8 cellular contexts compared by ENCODE assay signal in genomic region chr19:3762130-3762473, GRCh38. TPM values are rescaled to one million over a fixed set of nuclear protein-coding genes. Genes with fewer than 3 reads are reported as not detected.
DNase-seq lines count a peak whose midpoint lies in the region; ATAC-seq and TF ChIP-seq lines count a peak whose summit lies in the region.

No MANE protein-coding gene starts in this region.

- in situ Hi-C loops in gastrocnemius medialis (cut with MboI; ENCODE audit: low sequenced_read_pairs in 4 of 4) (no loop called here), ACHN (cut with HindIII; ENCODE audit: low pct_ligation_motif_present, low pct_unique_long_range_greater_than_20kb, low sequenced_read_pairs) (no loop called here)

- H3K4me3 ChIP-seq in H7 (ENCODE audit: insufficient read depth, low read depth, low read length) (peak overlapping the region; percentile 60), fibroblast of pulmonary artery (replicated peaks; ENCODE audit: low read depth, low read length) (peak overlapping the region; percentile 96), gastrocnemius medialis (peak overlapping the region in 3 of 4 donors; percentile 74 to 97 (median 95))

- intact Hi-C loops in gastrocnemius medialis (cut with DNase I; ENCODE audit: low total_unique reads), result loop anchor here (2.0 to 5.0 kb wide), 7 partner anchors 223 to 1925 kb away; partner anchors contain the start of genes ANKRD24, EEF2, FZR1 and SIRT6

- no peaks in the 10 kb centered on the region for H3K27me3 Mint-ChIP-seq in T-helper 17 cell

- H3K9me3 ChIP-seq in T-helper 17 cell (ENCODE audit: control insufficient read depth, low read length, poor library complexity, severe bottlenecking) (no peaks in the 10 kb centered on the region), gastrocnemius medialis (no peaks in the 10 kb centered on the region)

- H3K36me3 Mint-ChIP-seq in T-helper 17 cell (ENCODE audit: low read depth), result no peaks in the 10 kb centered on the region

- H3K4me1 ChIP-seq in gastrocnemius medialis, result peaks cover 21 to 22% of the 10 kb centered on the region in 2 donors

- H3K27ac ChIP-seq in gastrocnemius medialis, result peak overlapping the region; percentile 92 to 100 (median 98)

- TF ChIP-seq POLR2A in gastrocnemius medialis (IDR thresholded peaks at IDR 0.05), result no peak

- H3K4me1 Mint-ChIP-seq in T-helper 17 cell, result peaks cover 32% of the 10 kb centered on the region

- ATAC-seq in T-helper 17 cell (no peak), gastrocnemius medialis (no peak), HG03097 (IDR thresholded peaks at IDR 0.05; ENCODE audit: low FRiP score, unreplicated experiment) (no peak)

- no peak for TF ChIP-seq CTCF in fibroblast of pulmonary artery (IDR thresholded peaks at IDR 0.05; ENCODE audit: low read length, missing control alignments)
- TF ChIP-seq CTCF in gastrocnemius medialis (IDR thresholded peaks at IDR 0.05 in 4 of 5, conservative IDR thresholded peaks at IDR 0.05 in 1 of 5), result no peak

- no peaks in the 10 kb centered on the region; the same call in 1 of the 2 replicates for H3K36me3 ChIP-seq in H7 (replicated peaks; ENCODE audit: control insufficient read depth, insufficient read depth, low read length)
- peaks cover 0 to 38% of the 10 kb centered on the region in 2 donors for H3K36me3 ChIP-seq in gastrocnemius medialis

- no peaks in the 10 kb centered on the region for H3K27me3 ChIP-seq in H7 (ENCODE audit: control insufficient read depth, insufficient read depth, low read length)
- no peaks in the 10 kb centered on the region for H3K27me3 ChIP-seq in gastrocnemius medialis

- peak overlapping the region; percentile 100 for H3K27ac Mint-ChIP-seq in T-helper 17 cell

- H3K4me3 Mint-ChIP-seq in T-helper 17 cell, result peak overlapping the region; percentile 96

- DNase-seq in H7 (no peak), T-helper 17 cell (no peak), fibroblast of pulmonary artery (ENCODE audit: low read depth) (no peak), gastrocnemius medialis (no peak), ACHN (no peak), COR-L47 (lab: John Stamatoyannopoulos, UW) (no peak)
- no peak for DNase-seq in activated CD4-positive, alpha-beta T cell treated with anti-CD3 and anti-CD28 coated beads for 1 hour

RNA-seq across cellular contexts. Expression of gene MRPL54, which starts 0.4 kb away (rescaled TPM):
- total RNA-seq in H7 (2014; rRNA removed; shearing (Covaris generic)), result 56.3 and 62.1 TPM in 2 replicates
- total RNA-seq in T-helper 17 cell (10 to 100 TPM; 63.9 to 86.2 TPM), gastrocnemius medialis (10 to 100 TPM; 23.3 to 86.3 (median 63.3) TPM)

RNA-seq across cellular contexts. Expression of gene APBA3, which starts 0.6 kb away (rescaled TPM):
- total RNA-seq in H7 (2014; rRNA removed; shearing (Covaris generic)), result 36.8 and 37.3 TPM in 2 replicates
- total RNA-seq in T-helper 17 cell (10 to 100 TPM; 71.9 to 75.1 TPM), gastrocnemius medialis (10 to 100 TPM; 14.0 to 29.6 (median 27.4) TPM)

RNA-seq across cellular contexts. Expression of gene RAX2, which starts 9.9 kb away (rescaled TPM):
- total RNA-seq in H7 (2014; rRNA removed; shearing (Covaris generic)), result not detected in 2 replicates
- total RNA-seq in T-helper 17 cell (not detected), gastrocnemius medialis (not detected)

RNA-seq across cellular contexts. Expression of gene MATK, which starts 24.1 kb away (rescaled TPM):
- total RNA-seq in H7 (2014; rRNA removed; shearing (Covaris generic)), result 19.1 and 22.8 TPM in 2 replicates
- 10 to 100 TPM; 10.0 to 13.3 TPM for total RNA-seq in T-helper 17 cell
- 1 to 10 TPM in 1 of 4 donors, not detected in 3; 1.7 TPM for total RNA-seq in gastrocnemius medialis

RNA-seq across cellular contexts. Expression of gene TJP3, which starts 53.9 kb away (rescaled TPM):
- total RNA-seq in H7 (2014; rRNA removed; shearing (Covaris generic)), result 10.7 and 18.8 TPM in 2 replicates
- total RNA-seq in T-helper 17 cell (10 to 100 TPM; 13.4 to 14.2 TPM), gastrocnemius medialis (1 to 10 TPM in 3 of 4 donors, under 1 TPM in 1; 0.67 to 3.7 (median 1.7) TPM)
